Comparison of ENCODE assay signal across 27 cellular contexts in the genomic region with DNA sequence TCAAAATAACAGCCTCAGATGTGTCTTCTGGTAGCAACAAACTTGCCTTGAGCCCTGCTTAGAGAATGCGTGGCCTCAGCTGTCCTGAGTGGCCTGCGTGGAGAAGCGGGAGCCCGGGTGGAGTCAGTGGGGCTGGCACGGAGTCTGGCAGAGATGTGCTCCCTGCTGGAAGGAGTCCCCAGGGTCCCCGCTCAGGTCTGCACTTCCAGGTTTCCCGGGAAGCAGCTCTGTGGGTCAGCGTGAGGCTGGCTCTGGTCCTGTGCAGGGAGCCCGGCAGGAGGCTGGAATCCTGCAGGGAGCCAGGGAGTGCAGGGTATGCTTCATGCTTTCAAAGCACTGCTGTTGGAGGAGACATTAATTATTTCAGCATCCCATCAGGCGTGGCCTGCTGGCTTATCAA.
"Had no signal": no experiment of that assay in that cellular context is flagged by ENCODE, and none has a peak within 500 bp of the region (broad histone marks: within the 10 kb centered on the region; RNA-seq: fewer than 3 reads in every experiment).

No MANE protein-coding gene starts in this region.

- FAIRE-seq: endometrium, frontal cortex, islet of Langerhans, keratinocyte had no signal

- H3K27ac Mint-ChIP-seq: dendritic cell treated with granulocyte-macrophage colony-stimulating factor and Interleukin-4, amounts not matched to agents 40 ng/mL and 50 ng/mL, for 4 days; endodermal cell; mesothelial cell of epicardium had no signal

- H3K27ac ChIP-seq: colonic mucosa, epithelial cell of prostate, foreskin keratinocyte, gastroesophageal sphincter, heart right ventricle, left lung, lower lobe of right lung had no signal

- H3K4me3 ChIP-seq: colonic mucosa, gastroesophageal sphincter, heart right ventricle, left lung, lower lobe of right lung, mucosa of descending colon had no signal

- H3K9me3 ChIP-seq: colonic mucosa, gastroesophageal sphincter, heart right ventricle, left lung, lower lobe of right lung, mucosa of descending colon had no signal

- H3K4me1 Mint-ChIP-seq: endodermal cell, mesothelial cell of epicardium had no signal

- H3K27me3 Mint-ChIP-seq: dendritic cell treated with granulocyte-macrophage colony-stimulating factor and Interleukin-4, amounts not matched to agents 40 ng/mL and 50 ng/mL, for 4 days; effector memory CD8-positive, alpha-beta T cell; naive B cell had no signal

- H3K9me3 Mint-ChIP-seq: dendritic cell treated with granulocyte-macrophage colony-stimulating factor and Interleukin-4, amounts not matched to agents 40 ng/mL and 50 ng/mL, for 4 days; effector memory CD8-positive, alpha-beta T cell; endodermal cell; mesothelial cell of epicardium; naive B cell had no signal

- DNase-seq: colonic mucosa; cortex of kidney; effector CD8-positive, alpha-beta T cell; effector memory CD8-positive, alpha-beta T cell; endodermal cell; erythroblast; foreskin keratinocyte; glutamatergic neuron; head of caudate nucleus; heart right ventricle; hippocampal formation; left cardiac atrium; left lung; left ventricle myocardium superior; lower lobe of right lung; mesenchymal stem cell; mucosa of descending colon; naive B cell had no signal

- H3K27me3 ChIP-seq: colonic mucosa, foreskin keratinocyte, gastroesophageal sphincter, heart right ventricle, left lung had no signal

- ATAC-seq: effector memory CD8-positive, alpha-beta T cell; esophagus mucosa; foreskin keratinocyte; gastroesophageal sphincter; heart right ventricle; left cardiac atrium; left lung; left ventricle myocardium superior; lower lobe of right lung; mucosa of descending colon had no signal

- H3K4me1 ChIP-seq: colonic mucosa, foreskin keratinocyte, gastroesophageal sphincter, left lung, lower lobe of right lung had no signal

- H3K4me3 Mint-ChIP-seq: dendritic cell treated with granulocyte-macrophage colony-stimulating factor and Interleukin-4, amounts not matched to agents 40 ng/mL and 50 ng/mL, for 4 days; effector memory CD8-positive, alpha-beta T cell; endodermal cell; mesothelial cell of epicardium; naive B cell had no signal
